9 cellular contexts compared by ENCODE assay signal in the genomic region with DNA sequence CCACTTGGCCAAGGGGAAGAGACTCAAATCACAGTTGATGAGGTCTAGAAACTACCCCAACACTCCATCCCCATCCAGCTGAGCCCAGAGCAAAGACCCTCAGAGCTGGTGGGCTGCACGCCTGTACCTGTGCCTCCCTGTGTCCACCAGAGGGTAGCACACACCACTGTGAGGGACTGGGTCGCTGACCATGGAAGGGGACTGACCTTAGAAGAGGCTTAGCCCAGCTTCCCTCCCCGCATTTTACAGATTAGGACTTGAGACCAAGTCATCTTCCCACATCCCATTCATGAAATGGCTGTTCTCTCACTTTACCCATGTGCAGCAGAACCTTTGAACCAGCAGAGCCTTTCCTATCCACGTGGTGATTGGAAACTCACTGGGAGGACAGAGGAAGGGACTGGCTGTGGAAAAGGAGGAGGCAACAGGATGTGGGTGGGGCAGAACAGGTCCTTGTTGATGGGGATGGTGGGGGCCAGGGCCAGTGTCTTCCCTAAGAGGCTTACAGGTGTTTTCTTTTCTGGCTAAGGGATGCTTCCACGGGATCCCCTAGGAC. TPM values are rescaled to one million over a fixed set of nuclear protein-coding genes. Genes with fewer than 3 reads are reported as not detected.
DNase-seq lines count a peak whose midpoint lies in the region; ATAC-seq, FAIRE-seq and TF ChIP-seq lines count a peak whose summit lies in the region.
"Had no signal": no experiment of that assay in that cellular context is flagged by ENCODE, and none has a peak within 500 bp of the region (broad histone marks: within the 10 kb centered on the region; RNA-seq: fewer than 3 reads in every experiment).

No MANE protein-coding gene starts in this region.

- no peak overlapping the region for H2AK5ac ChIP-seq in H9 (ENCODE audit: insufficient read length, low read length)

- H3K4me2 ChIP-seq in H9 (ENCODE audit: insufficient read depth, insufficient read length, low read length) (peak overlapping the region; percentile 3), HepG2 (ENCODE audit: low read depth, low read length) (no peak overlapping the region)

- no peak for TF ChIP-seq POLR2A in HepG2 (IDR thresholded peaks at IDR 0.05; ENCODE audit: insufficient read depth in 1 of 2, low read depth in 2 of 2, low read length in 2 of 2)

- no peak overlapping the region for H3K23ac ChIP-seq in H9 (ENCODE audit: insufficient read length, low read depth, low read length)

- no peak overlapping the region for H3K4ac ChIP-seq in H9 (ENCODE audit: low read depth, low read length)

- DNase-seq in AG09309 (ENCODE audit: low read depth), result no peak
- DNase-seq in H9, result peak; percentile 79
- DNase-seq in astrocyte of the hippocampus (ENCODE audit: low read depth, low spot score), result peak; percentile 65
- peak; percentile 64 for DNase-seq in HepG2 (ENCODE audit: low spot score)
- no peak for DNase-seq in T-helper 17 cell
- no peak for DNase-seq in NAMALWA (ENCODE audit: low spot score)
- no peak for DNase-seq in cerebellum (ENCODE audit: low spot score)

- H4K20me1 ChIP-seq in H9 (ENCODE audit: control insufficient read depth, insufficient read depth, insufficient read length), result no peaks in the 10 kb centered on the region
- 0 out of 2 replicates have a peak, but pooled peaks cover under 1% of the 10 kb centered on the region for H4K20me1 ChIP-seq in HepG2 (ENCODE audit: insufficient read depth, low read length)

- no peak overlapping the region for H2BK12ac ChIP-seq in H9 (ENCODE audit: insufficient read length, low read depth, low read length)

- H3K27me3 Mint-ChIP-seq in H9 (ENCODE audit: low read depth) (peaks cover 50% of the 10 kb centered on the region), T-helper 17 cell (peaks cover 31% of the 10 kb centered on the region)

- H4K5ac ChIP-seq in H9 (ENCODE audit: insufficient read length, low read depth, low read length), result no peak overlapping the region

- TF ChIP-seq EP300 in HepG2 (IDR thresholded peaks at IDR 0.05; ENCODE audit: low read depth in 2 of 2, low read length in 2 of 2), result no peak
- no peak for TF ChIP-seq EP300 in HepG2 (CRISPR knock-in tag; IDR thresholded peaks at IDR 0.05; ENCODE audit: borderline replicate concordance)

- no peak overlapping the region for H3T11ph ChIP-seq in H9 (ENCODE audit: low read length)

- H3K4me3 ChIP-seq in AG09309 (ENCODE audit: control insufficient read depth, low read depth, low read length) (no peak overlapping the region), HepG2 (replicated peaks in 1 of 3; ENCODE audit: insufficient read depth in 1 of 3, low read depth in 2 of 3, low read length in 3 of 3) (no peak overlapping the region)
- H3K4me3 ChIP-seq: HAP-1 had no signal

- H3K4me1 Mint-ChIP-seq in H9, result peaks cover 19 to 43% of the 10 kb centered on the region in 2 experiments
- peaks cover 19% of the 10 kb centered on the region for H3K4me1 Mint-ChIP-seq in T-helper 17 cell

- H2BK15ac ChIP-seq in H9 (ENCODE audit: low read depth, low read length), result no peak overlapping the region

- H3K79me2 ChIP-seq in H9 (ENCODE audit: insufficient read depth, low read length), result no peaks in the 10 kb centered on the region
- no peaks in the 10 kb centered on the region for H3K79me2 ChIP-seq in HepG2 (ENCODE audit: insufficient read depth, low read length)

- no peak overlapping the region for H3K4me3 Mint-ChIP-seq in H9
- H3K4me3 Mint-ChIP-seq in T-helper 17 cell, result no peak overlapping the region

- H2BK120ac ChIP-seq in H9 (ENCODE audit: low read depth, low read length, poor library complexity, severe bottlenecking), result no peak overlapping the region

- no peak overlapping the region for H4K91ac ChIP-seq in H9 (ENCODE audit: insufficient read length, low read depth, low read length)

- no peak overlapping the region for H3K56ac ChIP-seq in H9 (ENCODE audit: insufficient read length, low read depth, low read length)

- no TSS peak for BruUV-seq in HepG2 (replicated peaks; lab: Mats Ljungman, UMichigan)

- H3K27ac ChIP-seq in H9 (ENCODE audit: insufficient read length, low read depth, low read length), result no peak overlapping the region
- H3K27ac ChIP-seq in HepG2 (ENCODE audit: extremely low read length, insufficient read depth, low read length), result no peak overlapping the region

- H3K14ac ChIP-seq in H9 (ENCODE audit: insufficient read depth, low read length), result no peak overlapping the region

- H4K8ac ChIP-seq in H9 (replicated peaks; ENCODE audit: insufficient read length, low read depth, low read length), result no peak overlapping the region

- H3K9me3 Mint-ChIP-seq in H9, result no peaks in the 10 kb centered on the region

- peaks cover 18% of the 10 kb centered on the region for H3K23me2 ChIP-seq in H9 (ENCODE audit: insufficient read length, low read depth, low read length, poor library complexity, severe bottlenecking)

- no peaks in the 10 kb centered on the region for H3K79me1 ChIP-seq in H9 (ENCODE audit: insufficient read depth, low read depth, low read length, poor library complexity, severe bottlenecking)

- in situ Hi-C loops in HepG2 (cut with HindIII; ENCODE audit: extremely low pct_ligation_motif_present, low pct_unique_long_range_greater_than_20kb), result loop anchor here (5.0 to 10.0 kb wide), 2 partner anchors 89 to 106 kb away; partner anchors contain the start of genes PCED1A and VPS16

- CTCF ChIA-PET in HepG2 (lab: Yijun Ruan, JAX; ENCODE audit: low intra/inter-chr PET ratio, low total read pairs), result interaction anchor here (2.9 kb wide), 1 partner anchor 95 kb away, joined by 27 read pairs; no protein-coding TSS in a partner anchor

- H3K36me3 ChIP-seq in HepG2 (replicated peaks in 1 of 2; ENCODE audit: control insufficient read depth in 1 of 2, insufficient read depth in 2 of 2, low read length in 2 of 2), result no peaks in the 10 kb centered on the region
- H3K36me3 ChIP-seq: HAP-1 had no signal

- H2BK20ac ChIP-seq in H9 (ENCODE audit: low read depth, low read length, poor library complexity, severe bottlenecking), result no peak overlapping the region

- H2BK5ac ChIP-seq in H9 (ENCODE audit: insufficient read length, low read length), result no peak overlapping the region

- WGBS in H9 (ENCODE audit: extremely low coverage, insufficient read length, low lambda C conversion rate), result no CpG with 5 or more reads among the region's 5 CpGs
- WGBS in HepG2 (ENCODE audit: low lambda C conversion rate), result 4% methylated on average over 5 of the region's 5 CpGs

- H3K9me3 ChIP-seq in H9 (ENCODE audit: control insufficient read depth, low read depth, low read length) (no peaks in the 10 kb centered on the region), HepG2 (ENCODE audit: low read length) (no peaks in the 10 kb centered on the region), T-helper 17 cell (ENCODE audit: control insufficient read depth, low read length, poor library complexity, severe bottlenecking) (no peaks in the 10 kb centered on the region)
- H3K9me3 ChIP-seq: HAP-1 had no signal

- H3K4me1 ChIP-seq in H9 (ENCODE audit: insufficient read depth, low read length), result no peaks in the 10 kb centered on the region
- H3K4me1 ChIP-seq in HepG2 (ENCODE audit: insufficient read depth, low read length), result peaks cover 23% of the 10 kb centered on the region
- H3K4me1 ChIP-seq: HAP-1 had no signal

- TF ChIP-seq RAD21 in HepG2 (CRISPR knock-in tag; IDR thresholded peaks at IDR 0.05), result peak; percentile 84

- peak; percentile 59 for ATAC-seq in HepG2
- ATAC-seq in T-helper 17 cell, result no peak
- no peak for ATAC-seq in GM19035 (IDR thresholded peaks at IDR 0.05; ENCODE audit: unreplicated experiment)

- H3K27ac Mint-ChIP-seq in H9 (no peak overlapping the region; a peak in 1 of 7 replicates), T-helper 17 cell (no peak overlapping the region)

- intact Hi-C loops in HepG2 (cut with micrococcal nuclease; ENCODE audit: unreplicated experiment), result loop anchor here (1.0 kb wide), 1 partner anchor 96 kb away; no protein-coding TSS in a partner anchor

- FAIRE-seq in HepG2 (lab: Jason Lieb, UNC), result peak; percentile 66

- peak; percentile 88 for TF ChIP-seq CTCF in AG09309 (IDR thresholded peaks at IDR 0.05; ENCODE audit: control insufficient read depth, insufficient read depth, low read depth, low read length, missing control alignments)
- TF ChIP-seq CTCF in H9 (conservative IDR thresholded peaks at IDR 0.05), result peak; percentile 85
- peak; percentile 96 for TF ChIP-seq CTCF in HepG2 (CRISPR knock-in tag; IDR thresholded peaks at IDR 0.05)

- H3K27me3 ChIP-seq in H9 (ENCODE audit: insufficient read depth, low read length), result peaks cover 10% of the 10 kb centered on the region; the same call in 1 of the 2 replicates
- peaks cover 21 to 74% of the 10 kb centered on the region in 2 experiments for H3K27me3 ChIP-seq in HepG2 (ENCODE audit: control insufficient read depth in 1 of 2, insufficient read depth in 2 of 2, low read length in 2 of 2)

- H3K18ac ChIP-seq in H9 (ENCODE audit: insufficient read length, low read depth, low read length), result no peak overlapping the region

- H2AFZ ChIP-seq in H9 (ENCODE audit: low read length), result no peak overlapping the region
- H2AFZ ChIP-seq in HepG2 (ENCODE audit: low read length), result no peak overlapping the region

- H3K36me3 Mint-ChIP-seq in H9 (ENCODE audit: insufficient read depth in 1 of 3, low read depth in 3 of 3), result no peaks in the 10 kb centered on the region
- H3K36me3 Mint-ChIP-seq in T-helper 17 cell (ENCODE audit: low read depth), result peaks cover 4% of the 10 kb centered on the region

- POLR2A ChIA-PET in HepG2 (lab: Yijun Ruan, JAX), result no interaction called here

- H3K9ac ChIP-seq in H9 (ENCODE audit: extremely low read depth, insufficient read length, low read length) (no peak overlapping the region), HepG2 (ENCODE audit: insufficient read depth, low read depth, low read length) (no peak overlapping the region)

RNA-seq across cellular contexts. Expression of gene CPXM1, which starts 44.3 kb away (rescaled TPM):
- 69.0 and 70.0 TPM in 2 replicates for total RNA-seq in H9 (2021)
- total RNA-seq in HepG2 (2016; rRNA removed; fragmentation: Illumina TruSeq; extraction: Trizol), result not detected in 2 replicates
- not detected in 2 replicates for total RNA-seq in HepG2 (2016; cell fraction: cytosol; rRNA removed; fragmentation: Illumina TruSeq; extraction: Trizol; ENCODE audit: low read depth)
- total RNA-seq in HepG2 (2016; cell fraction: insoluble cytoplasmic fraction; rRNA removed; fragmentation: Illumina TruSeq; extraction: Trizol), result not detected in 2 replicates
- total RNA-seq in HepG2 (2016; cell fraction: membrane; rRNA removed; fragmentation: Illumina TruSeq; extraction: Trizol), result not detected in 2 replicates
- total RNA-seq in HepG2 (2016; cell fraction: nucleus; rRNA removed; fragmentation: Illumina TruSeq; extraction: Trizol), result not detected in 2 replicates
- polyA plus RNA-seq in HepG2 (2011; rRNA removed), result 0.07 TPM in 1 of 2 replicates, not detected in the other
- polyA plus RNA-seq in HepG2 (2011; cell fraction: cytosol; rRNA removed), result 0.04 TPM in 1 of 2 replicates, not detected in the other
- 0.14 and 0.34 TPM in 2 replicates for polyA plus RNA-seq in HepG2 (2011; cell fraction: nucleus; rRNA removed)
- not detected in 2 replicates for polyA plus RNA-seq in HepG2 (2012)
- not detected in 2 replicates for polyA plus RNA-seq in HepG2 (2016; cell fraction: cytosol; fragmentation: Illumina TruSeq; extraction: Trizol; ENCODE audit: low read depth)
- not detected in 2 replicates for polyA plus RNA-seq in HepG2 (2016; cell fraction: insoluble cytoplasmic fraction; fragmentation: Illumina TruSeq; extraction: Trizol; ENCODE audit: low read depth)
- polyA plus RNA-seq in HepG2 (2016; cell fraction: membrane; fragmentation: Illumina TruSeq; extraction: Trizol; ENCODE audit: low read depth), result not detected in 2 replicates
- polyA plus RNA-seq in HepG2 (2016; cell fraction: nucleus; fragmentation: Illumina TruSeq; extraction: Trizol; ENCODE audit: insufficient read depth, low read depth), result not detected in 2 replicates
- not detected in 2 replicates for polyA minus RNA-seq in HepG2 (2011; rRNA and poly(A)+ RNA removed; ENCODE audit: low replicate concordance)
- polyA minus RNA-seq in HepG2 (2011; cell fraction: cytosol; rRNA and poly(A)+ RNA removed), result not detected in 2 replicates
- polyA minus RNA-seq in HepG2 (2011; cell fraction: nucleus; rRNA and poly(A)+ RNA removed), result not detected in 2 replicates
- total RNA-seq in T-helper 17 cell, result under 1 TPM; 0.12 to 0.23 TPM
- total RNA-seq in cerebellum, result 19.9 TPM

RNA-seq across cellular contexts. Expression of gene C20orf141, which starts 58.7 kb away (rescaled TPM):
- not detected in 2 replicates for total RNA-seq in H9 (2021)
- total RNA-seq in HepG2 (2016; rRNA removed; fragmentation: Illumina TruSeq; extraction: Trizol), result not detected in 2 replicates
- not detected in 2 replicates for total RNA-seq in HepG2 (2016; cell fraction: cytosol; rRNA removed; fragmentation: Illumina TruSeq; extraction: Trizol; ENCODE audit: low read depth)
- total RNA-seq in HepG2 (2016; cell fraction: insoluble cytoplasmic fraction; rRNA removed; fragmentation: Illumina TruSeq; extraction: Trizol), result not detected in 2 replicates
- not detected in 2 replicates for total RNA-seq in HepG2 (2016; cell fraction: membrane; rRNA removed; fragmentation: Illumina TruSeq; extraction: Trizol)
- total RNA-seq in HepG2 (2016; cell fraction: nucleus; rRNA removed; fragmentation: Illumina TruSeq; extraction: Trizol), result not detected in 2 replicates
- not detected in 2 replicates for polyA plus RNA-seq in HepG2 (2011; rRNA removed)
- not detected in 2 replicates for polyA plus RNA-seq in HepG2 (2011; cell fraction: cytosol; rRNA removed)
- not detected in 2 replicates for polyA plus RNA-seq in HepG2 (2011; cell fraction: nucleus; rRNA removed)
- polyA plus RNA-seq in HepG2 (2012), result not detected in 2 replicates
- not detected in 2 replicates for polyA plus RNA-seq in HepG2 (2016; cell fraction: cytosol; fragmentation: Illumina TruSeq; extraction: Trizol; ENCODE audit: low read depth)
- polyA plus RNA-seq in HepG2 (2016; cell fraction: insoluble cytoplasmic fraction; fragmentation: Illumina TruSeq; extraction: Trizol; ENCODE audit: low read depth), result not detected in 2 replicates
- polyA plus RNA-seq in HepG2 (2016; cell fraction: membrane; fragmentation: Illumina TruSeq; extraction: Trizol; ENCODE audit: low read depth), result not detected in 2 replicates
- not detected in 2 replicates for polyA plus RNA-seq in HepG2 (2016; cell fraction: nucleus; fragmentation: Illumina TruSeq; extraction: Trizol; ENCODE audit: insufficient read depth, low read depth)
- not detected in 2 replicates for polyA minus RNA-seq in HepG2 (2011; rRNA and poly(A)+ RNA removed; ENCODE audit: low replicate concordance)
- polyA minus RNA-seq in HepG2 (2011; cell fraction: cytosol; rRNA and poly(A)+ RNA removed), result not detected in 2 replicates
- not detected in 2 replicates for polyA minus RNA-seq in HepG2 (2011; cell fraction: nucleus; rRNA and poly(A)+ RNA removed)
- total RNA-seq in T-helper 17 cell, result not detected
- not detected for total RNA-seq in cerebellum

Comparison
In these comparisons a context has a peak if more than half of its experiments do, and no peak if none do; other contexts are left out.
1. DNase-seq: peak in H9 (single experiment), astrocyte of the hippocampus (single experiment) and HepG2 (single experiment); none in AG09309 (single experiment), T-helper 17 cell (0 of 3), NAMALWA (single experiment) and cerebellum (single experiment).
2. RNA of gene CPXM1, which starts 44.3 kb away (total RNA-seq): 69.0 to 70.0 TPM in H9 and 19.9 TPM in cerebellum (single experiment); 0.12 to 0.23 TPM in T-helper 17 cell and not detected in HepG2; every median in the first group is over 10 times any median in the second.
3. Peak in every context shown above with its lines, with median percentiles within 50 percentile points of each other: CTCF ChIP-seq.